Comparison of ENCODE assay signal across 2 cellular contexts in the genomic region with DNA sequence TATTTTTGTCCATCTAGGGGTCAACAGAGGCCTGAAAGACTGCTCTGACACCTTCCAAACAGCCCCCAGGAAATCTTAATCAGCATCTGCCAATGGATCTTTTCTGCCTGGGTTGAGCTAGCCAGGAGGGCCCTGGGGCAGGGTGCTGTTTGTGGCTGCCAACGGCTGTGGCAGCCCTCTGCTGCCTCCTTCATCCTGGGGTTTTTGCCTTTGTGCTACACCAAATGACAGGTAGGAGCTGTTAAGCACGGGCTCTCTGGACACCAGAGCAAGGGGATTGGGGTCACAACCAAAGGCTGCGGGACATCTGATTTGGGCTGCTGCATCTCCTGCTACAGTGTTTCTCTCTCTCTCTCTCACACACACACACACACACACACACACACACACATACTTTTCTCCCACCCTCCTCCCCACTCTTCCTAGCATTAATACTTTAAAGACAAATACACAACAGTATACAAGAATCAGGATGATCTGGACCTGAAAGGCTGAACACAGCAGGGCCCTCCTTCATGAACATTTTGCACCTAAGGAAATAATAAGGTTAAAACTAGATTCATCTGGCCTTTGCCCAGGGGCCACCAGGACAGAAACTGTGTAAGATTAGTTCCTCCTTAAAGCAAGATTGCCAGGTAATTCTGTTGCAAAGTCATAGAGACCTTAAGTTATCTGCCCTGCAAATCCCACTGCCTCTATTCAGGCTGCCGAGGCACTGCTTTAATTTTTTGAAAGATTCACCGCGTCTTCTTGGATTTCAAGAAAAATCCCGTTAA.
TF ChIP-seq lines count a peak whose summit lies in the region.

No MANE protein-coding gene starts in this region.

TF ChIP-seq in SK-N-SH, 30 proteins besides CTCF, POLR2A, EP300 and RAD21 (continued from another document):
- no peak for TF ChIP-seq PBX3 (IDR thresholded peaks at IDR 0.05)
- no peak for TF ChIP-seq JUND (IDR thresholded peaks at IDR 0.05)
- no peak for TF ChIP-seq GABPA (IDR thresholded peaks at IDR 0.05; ENCODE audit: low read depth)
- TF ChIP-seq IRF3 (IDR thresholded peaks at IDR 0.05; ENCODE audit: low read depth, low read length): no peak
TF ChIP-seq in SK-N-SH: peak in this region for 0.

TF ChIP-seq in SK-N-SH treated with all-trans-retinoic acid at 6 μM for 48 hours, 23 proteins besides CTCF, POLR2A, EP300 and RAD21 (continued from another document):
- TF ChIP-seq TSHZ2 (CRISPR knock-in tag; IDR thresholded peaks at IDR 0.05) (no peak), PPARA (CRISPR knock-in tag; IDR thresholded peaks at IDR 0.05; ENCODE audit: borderline replicate concordance) (no peak), OSR1 (CRISPR knock-in tag; IDR thresholded peaks at IDR 0.05) (no peak)
